8 cellular contexts compared by ENCODE assay signal in the genomic region with DNA sequence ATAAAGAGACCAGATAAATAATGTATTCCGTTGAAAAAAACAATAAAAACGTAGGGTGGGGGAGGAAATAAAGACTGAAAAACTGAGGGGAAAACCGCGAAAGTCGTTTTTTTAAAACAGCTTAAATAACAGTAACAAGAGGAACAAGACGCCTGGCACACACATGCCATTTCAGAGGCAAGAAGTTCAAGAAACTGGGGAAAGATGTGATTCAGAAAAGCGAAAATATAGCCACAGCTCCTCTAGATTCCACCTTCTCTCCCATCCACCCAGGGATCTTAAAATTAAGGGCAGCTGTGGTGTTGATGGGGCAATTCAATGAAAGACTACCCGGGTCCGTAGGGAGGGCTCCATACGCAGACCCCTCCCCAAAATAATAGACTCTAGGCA. TPM values are rescaled to one million over a fixed set of nuclear protein-coding genes. Genes with fewer than 3 reads are reported as not detected.
DNase-seq lines count a peak whose midpoint lies in the region; ATAC-seq, FAIRE-seq and TF ChIP-seq lines count a peak whose summit lies in the region.

No MANE protein-coding gene starts in this region.

- TF ChIP-seq CTCF in AG09309 (IDR thresholded peaks at IDR 0.05; ENCODE audit: control insufficient read depth, insufficient read depth, low read depth, low read length, missing control alignments) (no peak), KMS-11 (conservative IDR thresholded peaks at IDR 0.05; ENCODE audit: low read depth, low read length) (no peak)

- DNase-seq in AG09309 (ENCODE audit: low read depth) (no peak), cerebellar cortex (ENCODE audit: low spot score) (peak; percentile 9), GM12891 (ENCODE audit: insufficient read length, low spot score) (no peak), NCI-H1436 (lab: John Stamatoyannopoulos, UW) (no peak), NCI-H510A treated with DMSO at 0.1 percent for 48 hours (lab: John Stamatoyannopoulos, UW) (no peak)

- H3K36me3 ChIP-seq in KMS-11 (ENCODE audit: insufficient read depth): no peaks in the 10 kb centered on the region
- no peaks in the 10 kb centered on the region for H3K36me3 ChIP-seq in muscle layer of colon (ENCODE audit: insufficient read depth, low read length)

- ATAC-seq in GM21825 (IDR thresholded peaks at IDR 0.05; ENCODE audit: unreplicated experiment): no peak

- TF ChIP-seq POLR2A in GM12891 (IDR thresholded peaks at IDR 0.05; ENCODE audit: low read depth, low read length): no peak

- H3K4me2 ChIP-seq in KMS-11: peak overlapping the region; percentile 66

- H3K9ac ChIP-seq in KMS-11: no peak overlapping the region; the same call in 1 of the 2 replicates
- no peak overlapping the region for H3K9ac ChIP-seq in muscle layer of colon (ENCODE audit: low read length)

- no peak for FAIRE-seq in GM12891 (lab: Jason Lieb, UNC)

- no peak overlapping the region for H3K27ac ChIP-seq in KMS-11
- H3K27ac ChIP-seq in muscle layer of colon (ENCODE audit: low read depth, low read length): peak overlapping the region; percentile 71

- H3K4me3 ChIP-seq in AG09309 (ENCODE audit: control insufficient read depth, low read depth, low read length) (peak overlapping the region; percentile 63), KMS-11 (IDR thresholded peaks at IDR 0.05; ENCODE audit: insufficient read depth, low read depth, low read length) (no peak overlapping the region), muscle layer of colon (ENCODE audit: low read depth in 1 of 2, low read length in 2 of 2) (peak overlapping the region; percentile 0 to 56)

- H4K20me1 ChIP-seq in KMS-11 (ENCODE audit: insufficient read depth): no peaks in the 10 kb centered on the region

- H2AFZ ChIP-seq in KMS-11 (ENCODE audit: low read depth): no peak overlapping the region

- H3K79me2 ChIP-seq in KMS-11 (ENCODE audit: insufficient read depth, low read depth): peaks cover 36% of the 10 kb centered on the region; the same call in 1 of the 2 replicates

- H3K27me3 ChIP-seq in KMS-11 (ENCODE audit: insufficient read depth, low read depth) (no peaks in the 10 kb centered on the region), muscle layer of colon (ENCODE audit: control insufficient read depth in 1 of 2, insufficient read depth in 2 of 2, low read length in 2 of 2) (no peaks in the 10 kb centered on the region)

- peaks cover 23% of the 10 kb centered on the region for H3K4me1 ChIP-seq in KMS-11 (ENCODE audit: low read depth, poor library complexity, severe bottlenecking)
- peaks cover 5% of the 10 kb centered on the region for H3K4me1 ChIP-seq in muscle layer of colon (ENCODE audit: insufficient read depth, low read length)

- no peaks in the 10 kb centered on the region for H3K9me3 ChIP-seq in muscle layer of colon (ENCODE audit: low read length)

TF ChIP-seq in GM12891, 5 proteins besides CTCF, POLR2A, EP300 and RAD21:
- TF ChIP-seq POLR2AphosphoS5 (IDR thresholded peaks at IDR 0.05; ENCODE audit: low read depth, low read length) (no peak), SPI1 (IDR thresholded peaks at IDR 0.05; ENCODE audit: low read depth, low read length) (no peak), PAX5 (IDR thresholded peaks at IDR 0.05; ENCODE audit: insufficient read depth, low read length, severe bottlenecking) (no peak), POU2F2 (IDR thresholded peaks at IDR 0.05; ENCODE audit: low read depth, low read length) (no peak), TAF1 (IDR thresholded peaks at IDR 0.05; ENCODE audit: low read depth, low read length) (no peak)
TF ChIP-seq in GM12891: peak in this region for 0.

RNA-seq across cellular contexts. Expression of gene EPB41L2, which starts 1.3 kb away (rescaled TPM):
- 7.3 TPM for polyA plus RNA-seq in GM12891 (2012; ENCODE audit: low read depth, missing spikeins)
